ENCODE assay signal across 1 cellular context in genomic region chr10:25015927-25016348, GRCh38.
A peak's percentile ranks its signal among the peaks of the same experiment; 100 is the strongest.
TF ChIP-seq lines count a peak whose summit lies in the region.

ENKUR (minus strand) TSS chr10:25016158; CDS start chr10:25015936, 222 bp downstream.

TF ChIP-seq in K562, 482 proteins besides CTCF, POLR2A, EP300 and RAD21 (continued from another document):
- TF ChIP-seq, protein P1, sequence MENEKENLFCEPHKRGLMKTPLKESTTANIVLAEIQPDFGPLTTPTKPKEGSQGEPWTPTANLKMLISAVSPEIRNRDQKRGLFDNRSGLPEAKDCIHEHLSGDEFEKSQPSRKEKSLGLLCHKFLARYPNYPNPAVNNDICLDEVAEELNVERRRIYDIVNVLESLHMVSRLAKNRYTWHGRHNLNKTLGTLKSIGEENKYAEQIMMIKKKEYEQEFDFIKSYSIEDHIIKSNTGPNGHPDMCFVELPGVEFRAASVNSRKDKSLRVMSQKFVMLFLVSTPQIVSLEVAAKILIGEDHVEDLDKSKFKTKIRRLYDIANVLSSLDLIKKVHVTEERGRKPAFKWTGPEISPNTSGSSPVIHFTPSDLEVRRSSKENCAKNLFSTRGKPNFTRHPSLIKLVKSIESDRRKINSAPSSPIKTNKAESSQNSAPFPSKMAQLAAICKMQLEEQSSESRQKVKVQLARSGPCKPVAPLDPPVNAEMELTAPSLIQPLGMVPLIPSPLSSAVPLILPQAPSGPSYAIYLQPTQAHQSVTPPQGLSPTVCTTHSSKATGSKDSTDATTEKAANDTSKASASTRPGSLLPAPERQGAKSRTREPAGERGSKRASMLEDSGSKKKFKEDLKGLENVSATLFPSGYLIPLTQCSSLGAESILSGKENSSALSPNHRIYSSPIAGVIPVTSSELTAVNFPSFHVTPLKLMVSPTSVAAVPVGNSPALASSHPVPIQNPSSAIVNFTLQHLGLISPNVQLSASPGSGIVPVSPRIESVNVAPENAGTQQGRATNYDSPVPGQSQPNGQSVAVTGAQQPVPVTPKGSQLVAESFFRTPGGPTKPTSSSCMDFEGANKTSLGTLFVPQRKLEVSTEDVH (IDR thresholded peaks at IDR 0.05; ENCODE audit: low read depth, partially characterized antibody): no peak
- TF ChIP-seq BMI1 (IDR thresholded peaks at IDR 0.05; ENCODE audit: low read length) (peak; percentile 82), ZSCAN29 (IDR thresholded peaks at IDR 0.05) (no peak), POLR2AphosphoS2 (IDR thresholded peaks at IDR 0.05; ENCODE audit: low read length) (no peak), CHD2 (IDR thresholded peaks at IDR 0.05; ENCODE audit: low read depth, low read length) (no peak), ZNF277 (CRISPR knock-in tag; IDR thresholded peaks at IDR 0.05; ENCODE audit: borderline replicate concordance) (no peak), ELF4 (CRISPR knock-in tag; IDR thresholded peaks at IDR 0.05) (peak; percentile 89; the same call in 1 of the 2 replicates), NFIX (CRISPR knock-in tag; IDR thresholded peaks at IDR 0.05; ENCODE audit: low read depth) (no peak)
- TF ChIP-seq, protein P2, sequence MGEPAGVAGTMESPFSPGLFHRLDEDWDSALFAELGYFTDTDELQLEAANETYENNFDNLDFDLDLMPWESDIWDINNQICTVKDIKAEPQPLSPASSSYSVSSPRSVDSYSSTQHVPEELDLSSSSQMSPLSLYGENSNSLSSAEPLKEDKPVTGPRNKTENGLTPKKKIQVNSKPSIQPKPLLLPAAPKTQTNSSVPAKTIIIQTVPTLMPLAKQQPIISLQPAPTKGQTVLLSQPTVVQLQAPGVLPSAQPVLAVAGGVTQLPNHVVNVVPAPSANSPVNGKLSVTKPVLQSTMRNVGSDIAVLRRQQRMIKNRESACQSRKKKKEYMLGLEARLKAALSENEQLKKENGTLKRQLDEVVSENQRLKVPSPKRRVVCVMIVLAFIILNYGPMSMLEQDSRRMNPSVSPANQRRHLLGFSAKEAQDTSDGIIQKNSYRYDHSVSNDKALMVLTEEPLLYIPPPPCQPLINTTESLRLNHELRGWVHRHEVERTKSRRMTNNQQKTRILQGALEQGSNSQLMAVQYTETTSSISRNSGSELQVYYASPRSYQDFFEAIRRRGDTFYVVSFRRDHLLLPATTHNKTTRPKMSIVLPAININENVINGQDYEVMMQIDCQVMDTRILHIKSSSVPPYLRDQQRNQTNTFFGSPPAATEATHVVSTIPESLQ (CRISPR knock-in tag; IDR thresholded peaks at IDR 0.05): no peak
- TF ChIP-seq, protein P3, sequence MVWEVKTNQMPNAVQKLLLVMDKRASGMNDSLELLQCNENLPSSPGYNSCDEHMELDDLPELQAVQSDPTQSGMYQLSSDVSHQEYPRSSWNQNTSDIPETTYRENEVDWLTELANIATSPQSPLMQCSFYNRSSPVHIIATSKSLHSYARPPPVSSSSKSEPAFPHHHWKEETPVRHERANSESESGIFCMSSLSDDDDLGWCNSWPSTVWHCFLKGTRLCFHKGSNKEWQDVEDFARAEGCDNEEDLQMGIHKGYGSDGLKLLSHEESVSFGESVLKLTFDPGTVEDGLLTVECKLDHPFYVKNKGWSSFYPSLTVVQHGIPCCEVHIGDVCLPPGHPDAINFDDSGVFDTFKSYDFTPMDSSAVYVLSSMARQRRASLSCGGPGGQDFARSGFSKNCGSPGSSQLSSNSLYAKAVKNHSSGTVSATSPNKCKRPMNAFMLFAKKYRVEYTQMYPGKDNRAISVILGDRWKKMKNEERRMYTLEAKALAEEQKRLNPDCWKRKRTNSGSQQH (CRISPR knock-in tag; IDR thresholded peaks at IDR 0.05): peak; percentile 67; the same call in 1 of the 2 replicates
- TF ChIP-seq, protein P4, sequence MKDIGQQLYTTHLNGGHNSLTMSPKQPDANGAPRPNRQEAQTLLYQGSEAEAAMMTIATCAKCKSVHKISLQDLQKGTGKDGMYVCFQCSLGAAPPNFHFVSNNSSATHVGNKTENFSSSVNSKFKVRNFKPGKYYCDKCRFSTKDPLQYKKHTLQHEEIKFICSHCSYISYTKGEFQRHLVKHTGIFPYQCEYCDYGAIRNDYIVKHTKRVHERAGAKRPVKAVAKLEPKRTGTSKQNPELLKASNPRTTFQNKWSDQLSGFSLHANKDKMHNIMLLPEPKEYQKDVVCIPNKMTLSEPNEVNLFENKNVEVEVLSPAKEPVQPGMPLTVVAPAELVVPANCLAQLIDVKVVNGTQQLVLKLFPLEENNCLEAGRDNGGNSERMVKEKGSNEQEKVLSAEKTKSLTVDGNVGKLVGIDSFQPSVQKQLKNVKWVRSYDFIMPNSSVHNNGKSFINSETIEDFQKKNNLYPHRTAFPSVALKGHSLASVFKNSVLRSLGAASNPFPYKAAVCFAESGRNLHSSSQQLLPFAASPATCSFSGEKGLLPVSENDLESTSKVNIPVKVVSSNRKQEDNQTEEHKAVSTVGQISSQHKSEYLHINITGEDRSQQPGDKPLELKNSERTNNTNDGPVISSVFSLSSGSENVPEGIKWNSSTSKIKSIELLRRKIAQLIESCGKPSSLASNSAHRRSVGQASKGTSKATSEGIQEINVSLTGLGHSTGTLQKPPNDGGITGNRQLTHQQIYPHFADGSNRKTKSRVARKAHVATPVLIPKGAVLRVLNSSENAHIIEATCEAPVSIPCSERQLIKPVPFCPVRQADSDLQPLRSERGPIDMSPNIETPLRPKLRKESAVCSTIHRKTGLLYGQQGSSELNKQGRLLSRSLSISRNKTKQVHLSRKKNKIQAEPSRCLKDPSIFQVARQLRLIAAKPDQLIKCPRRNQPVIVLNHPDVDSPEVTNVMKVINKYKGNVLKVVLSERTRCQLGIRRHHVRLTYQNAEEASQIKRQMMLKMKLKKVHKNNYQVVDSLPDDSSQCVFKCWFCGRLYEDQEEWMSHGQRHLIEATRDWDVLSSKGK (CRISPR knock-in tag; IDR thresholded peaks at IDR 0.05): no peak
